ENCODE assay signal across 27 cellular contexts in genomic region chr16:49101997-49102396, GRCh38.
"Had no signal": no experiment of that assay in that cellular context is flagged by ENCODE, and none has a peak within 500 bp of the region (broad histone marks: within the 10 kb centered on the region; RNA-seq: fewer than 3 reads in every experiment).

No MANE protein-coding gene starts in this region.

- H3K9me3 ChIP-seq: neutrophil, pancreas, prostate gland, right lobe of liver, sigmoid colon, thoracic aorta, thyroid gland, upper lobe of right lung, uterus had no signal

- H3K4me2 ChIP-seq: smooth muscle cell had no signal

- H3K27me3 ChIP-seq: neutrophil, pancreas, right lobe of liver, sigmoid colon, stomach, thyroid gland, tibial nerve, upper lobe of right lung, uterus had no signal

- H3K4me1 ChIP-seq: pancreas, prostate gland, right lobe of liver, sigmoid colon, spleen, stomach, thyroid gland, tibial nerve, upper lobe of right lung, uterus had no signal

- DNase-seq: naive B cell; naive thymus-derived CD8-positive, alpha-beta T cell; nephron progenitor cell; nucleus accumbens; pancreas; right cardiac atrium; right lobe of liver; sigmoid colon; spleen; stimulated activated CD4-positive, alpha-beta T cell treated with anti-CD3 and anti-CD28 coated beads, Interleukin-12 subunit alpha, Interleukin-12 subunit beta, amount 100 ng/mL, for 4 hours; stimulated activated CD4-positive, alpha-beta T cell treated with anti-CD3 and anti-CD28 coated beads, Interleukin-1b, Interleukin-23, amount 100 ng/mL, for 48 hours; stimulated activated CD4-positive, alpha-beta T cell treated with anti-CD3 and anti-CD28 coated beads, Interleukin-4, amount 100 ng/mL, for 1 hour; stimulated activated CD4-positive, alpha-beta T cell treated with anti-CD3 and anti-CD28 coated beads, Interleukin-4, amount 100 ng/mL, for 4 hours; stimulated activated CD8-positive, alpha-beta memory T cell treated with anti-CD3 and anti-CD28 coated beads, Interleukin-4, amount 100 ng/mL, for 48 hours; stimulated activated naive CD4-positive, alpha-beta T cell treated with Interleukin-2 at 50 U/mL for 16 hours; stomach; thyroid gland; upper lobe of right lung; uterus had no signal

- H3K27ac ChIP-seq: neutrophil, pancreas, prostate gland, right lobe of liver, sigmoid colon, skin epidermis, spleen, stomach, thoracic aorta, thyroid gland, tibial nerve, upper lobe of right lung, uterus had no signal

- ATAC-seq: naive thymus-derived CD8-positive, alpha-beta T cell; natural killer cell treated with Interleukin-12 subunit alpha and Interleukin-12 subunit beta and Interleukin-15 and Interleukin-18, amount 100 ng/mL, for 72 hours; pancreas; right cardiac atrium; right lobe of liver; stimulated activated memory B cell treated with anti-CD40 and anti-IgM and Interleukin-4, amounts not matched to agents 10 μg/mL and 1 μg/mL and 100 μg/mL, for 72 hours; upper lobe of right lung had no signal

- H3K36me3 ChIP-seq: neutrophil, pancreas, prostate gland, right lobe of liver, sigmoid colon, spleen, stomach, thoracic aorta, thyroid gland, tibial nerve, upper lobe of right lung, uterus had no signal

- H3K4me3 ChIP-seq: pancreas, prostate gland, right lobe of liver, sigmoid colon, skin epidermis, smooth muscle cell, spleen, stomach, thoracic aorta, thyroid gland, tibial nerve, upper lobe of right lung, uterus had no signal
